In the genomic region with DNA sequence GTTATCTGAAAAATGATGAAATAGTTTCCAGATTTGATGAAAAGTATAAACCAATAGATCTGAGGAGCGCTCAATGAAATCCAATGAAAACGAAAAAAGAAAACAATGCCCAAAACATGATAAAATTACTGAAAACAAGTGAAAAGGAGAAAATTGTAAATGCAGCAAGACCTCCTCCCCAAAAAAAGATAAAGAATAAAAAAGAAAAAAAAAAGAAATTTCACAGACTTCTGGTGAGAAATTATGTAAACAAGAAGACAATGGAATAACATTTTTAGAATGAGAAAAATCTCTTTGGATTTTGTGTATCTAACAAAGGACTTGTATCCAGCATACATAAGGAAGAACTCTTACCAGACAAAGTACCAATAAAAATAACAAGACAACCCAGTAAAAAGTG, we compare ENCODE assay signal across 27 cellular contexts.
"Had no signal": no experiment of that assay in that cellular context is flagged by ENCODE, and none has a peak within 500 bp of the region (broad histone marks: within the 10 kb centered on the region; RNA-seq: fewer than 3 reads in every experiment).

No MANE protein-coding gene starts in this region.

- H3K4me2 ChIP-seq: hepatocyte had no signal

- H3K4me3 Mint-ChIP-seq: dendritic cell treated with granulocyte-macrophage colony-stimulating factor and Interleukin-4, amounts not matched to agents 40 ng/mL and 50 ng/mL, for 4 days; effector memory CD8-positive, alpha-beta T cell; endodermal cell; immature natural killer cell; mesothelial cell of epicardium; naive B cell had no signal

- H3K9me3 ChIP-seq: colonic mucosa, lower lobe of right lung, mucosa of descending colon had no signal

- H3K27ac Mint-ChIP-seq: dendritic cell treated with granulocyte-macrophage colony-stimulating factor and Interleukin-4, amounts not matched to agents 40 ng/mL and 50 ng/mL, for 4 days; effector memory CD8-positive, alpha-beta T cell; endodermal cell; immature natural killer cell; mesothelial cell of epicardium; naive B cell had no signal

- H3K4me3 ChIP-seq: colonic mucosa, esophagus squamous epithelium, gastroesophageal sphincter, heart left ventricle, hepatocyte, left lung, lower lobe of right lung, mucosa of descending colon had no signal

- H3K27ac ChIP-seq: colonic mucosa, epithelial cell of prostate, esophagus squamous epithelium, gastroesophageal sphincter, heart left ventricle, hepatocyte, left lung, lower lobe of right lung had no signal

- H3K4me1 Mint-ChIP-seq: endodermal cell, immature natural killer cell, mesothelial cell of epicardium, naive B cell had no signal

- ATAC-seq: effector memory CD8-positive, alpha-beta T cell; esophagus mucosa; gastroesophageal sphincter; heart left ventricle; left cardiac atrium; left lung; left ventricle myocardium superior; lower lobe of right lung; mucosa of descending colon had no signal

- H3K4me1 ChIP-seq: colonic mucosa, esophagus squamous epithelium, gastroesophageal sphincter, heart left ventricle, left lung, lower lobe of right lung had no signal

- H2AFZ ChIP-seq: hepatocyte had no signal

- DNase-seq: colonic mucosa; cortex of kidney; effector CD8-positive, alpha-beta T cell; effector memory CD8-positive, alpha-beta T cell; endodermal cell; erythroblast; esophagus squamous epithelium; foreskin fibroblast; heart left ventricle; hypothalamus; immature natural killer cell; left cardiac atrium; left lung; left ventricle myocardium superior; lower lobe of right lung; mesenchymal stem cell; mucosa of descending colon; naive B cell had no signal

- H3K79me2 ChIP-seq: hepatocyte had no signal

- H3K36me3 Mint-ChIP-seq: immature natural killer cell, naive B cell had no signal

- FAIRE-seq: endometrium, frontal cortex, keratinocyte had no signal

- H3K27me3 Mint-ChIP-seq: dendritic cell treated with granulocyte-macrophage colony-stimulating factor and Interleukin-4, amounts not matched to agents 40 ng/mL and 50 ng/mL, for 4 days had no signal

- H3K36me3 ChIP-seq: colonic mucosa, esophagus squamous epithelium, gastroesophageal sphincter, heart left ventricle, left lung, lower lobe of right lung had no signal

- H3K27me3 ChIP-seq: colonic mucosa, esophagus squamous epithelium, gastroesophageal sphincter, heart left ventricle, hepatocyte, left lung had no signal
